In the genomic region with DNA sequence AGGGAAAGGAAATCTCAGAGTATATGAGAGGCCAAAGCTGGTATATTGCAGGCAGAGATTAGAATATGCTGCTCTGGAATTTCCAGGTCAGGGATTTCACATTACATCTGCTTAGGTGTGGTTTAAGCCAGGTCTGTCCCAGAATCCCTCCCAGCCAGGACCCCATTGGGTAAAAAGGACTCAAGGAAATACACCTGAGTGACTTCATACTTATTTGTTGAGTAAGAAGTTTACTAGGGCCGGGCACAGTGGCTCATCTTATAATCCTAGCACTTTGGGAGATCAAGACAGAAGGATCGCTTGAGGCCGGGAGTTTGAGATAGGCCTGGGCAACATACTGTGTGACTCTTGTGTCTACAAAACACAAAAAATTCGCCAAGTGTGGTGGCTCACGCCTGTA, we compare ENCODE assay signal across 17 cellular contexts. TPM values are rescaled to one million over a fixed set of nuclear protein-coding genes. Genes with fewer than 3 reads are reported as not detected.
A peak's percentile ranks its signal among the peaks of the same experiment; 100 is the strongest.
DNase-seq lines count a peak whose midpoint lies in the region; ATAC-seq and TF ChIP-seq lines count a peak whose summit lies in the region.
"Had no signal": no experiment of that assay in that cellular context is flagged by ENCODE, and none has a peak within 500 bp of the region (broad histone marks: within the 10 kb centered on the region; RNA-seq: fewer than 3 reads in every experiment).

No MANE protein-coding gene starts in this region.

- H3F3A ChIP-seq in neural cell (ENCODE audit: insufficient read depth, low read length, poor library complexity, severe bottlenecking) = no peaks in the 10 kb centered on the region
- no peaks in the 10 kb centered on the region for H3F3A ChIP-seq in smooth muscle cell (ENCODE audit: low read depth)

- intact Hi-C loops in Right ventricle myocardium inferior (cut with DNase I) (no loop called here), heart left ventricle (cut with DNase I) (loop anchor here in 1 of 10 donors (10.0 kb wide), 1 partner anchor 55 kb away; no protein-coding TSS in a partner anchor), testis (cut with DNase I; ENCODE audit: low total_unique reads) (no loop called here)

- ATAC-seq in Right ventricle myocardium inferior (no peak), heart left ventricle (no peak), HG02588 (IDR thresholded peaks at IDR 0.05; ENCODE audit: unreplicated experiment) (no peak)

- no peak overlapping the region for H3K4me2 ChIP-seq in neural cell (ENCODE audit: low read length)
- H3K4me2 ChIP-seq in smooth muscle cell = no peak overlapping the region
- H3K4me2 ChIP-seq: BLaER1 had no signal

- no peak overlapping the region for H3K4me3 ChIP-seq in heart left ventricle
- H3K4me3 ChIP-seq in endodermal cell (ENCODE audit: low read length) = no peak overlapping the region
- no peak overlapping the region for H3K4me3 ChIP-seq in neural cell (ENCODE audit: low read length)
- H3K4me3 ChIP-seq in smooth muscle cell = no peak overlapping the region
- H3K4me3 ChIP-seq in testis = no peak overlapping the region
- H3K4me3 ChIP-seq: BLaER1, HAP-1 had no signal

- H3K9ac ChIP-seq in endodermal cell (ENCODE audit: extremely low read depth, low read length, poor library complexity, severe bottlenecking) (no peak overlapping the region), neural cell (ENCODE audit: low read length) (no peak overlapping the region), smooth muscle cell (ENCODE audit: low read depth) (no peak overlapping the region)
- H3K9ac ChIP-seq: BLaER1 had no signal

- no peak for TF ChIP-seq CTCF in heart left ventricle (IDR thresholded peaks at IDR 0.05)
- TF ChIP-seq CTCF in endodermal cell (conservative IDR thresholded peaks at IDR 0.05) = no peak
- TF ChIP-seq CTCF in neural cell (IDR thresholded peaks at IDR 0.05; ENCODE audit: poor library complexity, severe bottlenecking) = no peak
- TF ChIP-seq CTCF in smooth muscle cell (IDR thresholded peaks at IDR 0.05; ENCODE audit: borderline replicate concordance, insufficient read depth, poor library complexity, severe bottlenecking) = no peak
- TF ChIP-seq CTCF in testis (IDR thresholded peaks at IDR 0.05) = no peak

- H3K9me3 ChIP-seq in heart left ventricle (no peaks in the 10 kb centered on the region), endodermal cell (ENCODE audit: control insufficient read depth, low read length) (no peaks in the 10 kb centered on the region), neural cell (ENCODE audit: low read length) (no peaks in the 10 kb centered on the region), smooth muscle cell (replicated peaks; ENCODE audit: low read depth) (no peaks in the 10 kb centered on the region), testis (no peaks in the 10 kb centered on the region)
- H3K9me3 ChIP-seq: BLaER1, Caco-2, HAP-1 had no signal

- peak; percentile 11 for DNase-seq in Right ventricle myocardium inferior (ENCODE audit: missing footprints)
- DNase-seq in heart left ventricle = no peak
- DNase-seq in endodermal cell = no peak
- DNase-seq in smooth muscle cell (lab: John Stamatoyannopoulos, UW; ENCODE audit: unreplicated experiment) = no peak
- no peak for DNase-seq in testis
- DNase-seq: 8988T; AML-193; Caco-2; CD8-positive, alpha-beta memory T cell; DND-41; GDM1; GOT3 had no signal

- H2AFZ ChIP-seq in neural cell (ENCODE audit: low read depth, low read length) (no peak overlapping the region), smooth muscle cell (ENCODE audit: low read depth) (no peak overlapping the region)

- TF ChIP-seq RAD21 in neural cell (conservative IDR thresholded peaks at IDR 0.05) = no peak

- H3K4me3 Mint-ChIP-seq in endodermal cell = no peak overlapping the region
- H3K4me3 Mint-ChIP-seq: CD8-positive, alpha-beta memory T cell had no signal

- H4K20me1 ChIP-seq in neural cell (ENCODE audit: insufficient read depth) (no peaks in the 10 kb centered on the region), smooth muscle cell (ENCODE audit: low read depth) (no peaks in the 10 kb centered on the region)
- H4K20me1 ChIP-seq: BLaER1 had no signal

- H3K27me3 ChIP-seq in heart left ventricle (peaks cover 0 to 8% (median 0%) of the 10 kb centered on the region in 9 donors), endodermal cell (ENCODE audit: control insufficient read depth, insufficient read depth, low read length, poor library complexity, severe bottlenecking) (no peaks in the 10 kb centered on the region), neural cell (ENCODE audit: insufficient read depth, low read depth, low read length) (no peaks in the 10 kb centered on the region), smooth muscle cell (ENCODE audit: low read depth) (no peaks in the 10 kb centered on the region), testis (no peaks in the 10 kb centered on the region)
- H3K27me3 ChIP-seq: BLaER1 had no signal

- H3K9me3 Mint-ChIP-seq in endodermal cell = no peaks in the 10 kb centered on the region
- H3K9me3 Mint-ChIP-seq: CD8-positive, alpha-beta memory T cell had no signal

- no peak for TF ChIP-seq EP300 in neural cell (conservative IDR thresholded peaks at IDR 0.05; ENCODE audit: poor library complexity, severe bottlenecking)

- 90 to 95% (median 93%) methylated on average over 5 of the region's 5 CpGs for WGBS in heart left ventricle, 4 donors
- 94 to 95% methylated on average over 4 to 5 of the region's 5 CpGs for WGBS in endodermal cell (ENCODE audit: insufficient coverage in 1 of 2, insufficient read length in 1 of 2), 2 experiments
- 87% methylated on average over 5 of the region's 5 CpGs for WGBS in smooth muscle cell (ENCODE audit: low lambda C conversion rate)
- 91 to 93% methylated on average over 5 of the region's 5 CpGs for WGBS in testis, 2 donors

- H3K4me1 ChIP-seq in heart left ventricle = peaks cover 0 to 7% (median 0%) of the 10 kb centered on the region in 12 donors
- H3K4me1 ChIP-seq in endodermal cell (ENCODE audit: control insufficient read depth, insufficient read depth, low read length) = peaks cover 7% of the 10 kb centered on the region
- peaks cover 14% of the 10 kb centered on the region for H3K4me1 ChIP-seq in smooth muscle cell (ENCODE audit: low read depth)
- H3K4me1 ChIP-seq in testis = no peaks in the 10 kb centered on the region
- H3K4me1 ChIP-seq: HAP-1 had no signal

- H3K27ac ChIP-seq in heart left ventricle (no peak overlapping the region), endodermal cell (ENCODE audit: low read depth, low read length) (peak overlapping the region; percentile 100), neural cell (ENCODE audit: low read length) (peak overlapping the region; percentile 72), smooth muscle cell (ENCODE audit: low read depth) (no peak overlapping the region), testis (no peak overlapping the region)
- H3K27ac ChIP-seq: BLaER1 had no signal

- no peaks in the 10 kb centered on the region for H3K79me2 ChIP-seq in neural cell (replicated peaks; ENCODE audit: insufficient read depth, low read length)
- no peaks in the 10 kb centered on the region for H3K79me2 ChIP-seq in smooth muscle cell (ENCODE audit: low read depth)

- no peaks in the 10 kb centered on the region for H3K27me3 Mint-ChIP-seq in endodermal cell (ENCODE audit: insufficient read depth)

- H3K9me2 ChIP-seq in neural cell (ENCODE audit: insufficient read depth, low read length) = no peaks in the 10 kb centered on the region

- TF ChIP-seq POLR2A in heart left ventricle (IDR thresholded peaks at IDR 0.05) (no peak), testis (IDR thresholded peaks at IDR 0.05) (no peak)

- H3K4me1 Mint-ChIP-seq in endodermal cell = peaks cover 13% of the 10 kb centered on the region
- H3K4me1 Mint-ChIP-seq: CD8-positive, alpha-beta memory T cell had no signal

- H3K36me3 ChIP-seq in heart left ventricle (no peaks in the 10 kb centered on the region), endodermal cell (ENCODE audit: control insufficient read depth, insufficient read depth, low read length) (no peaks in the 10 kb centered on the region), neural cell (ENCODE audit: insufficient read depth, low read length) (no peaks in the 10 kb centered on the region), smooth muscle cell (ENCODE audit: low read depth) (no peaks in the 10 kb centered on the region), testis (ENCODE audit: low read depth, missing control alignments) (no peaks in the 10 kb centered on the region)
- H3K36me3 ChIP-seq: BLaER1, HAP-1 had no signal

- no peaks in the 10 kb centered on the region for H3K36me3 Mint-ChIP-seq in endodermal cell (ENCODE audit: low read depth)

- no peak overlapping the region for H3K27ac Mint-ChIP-seq in endodermal cell
- H3K27ac Mint-ChIP-seq: CD8-positive, alpha-beta memory T cell had no signal

TF ChIP-seq in neural cell, 6 proteins besides CTCF, POLR2A, EP300 and RAD21 (continues in another document):
- no peak for TF ChIP-seq POLR2AphosphoS5 (IDR thresholded peaks at IDR 0.05)

RNA-seq across cellular contexts. Expression of gene PIPOX, which starts 7.2 kb away (rescaled TPM):
- total RNA-seq in Right ventricle myocardium inferior = 1.1 TPM
- total RNA-seq in heart left ventricle = 1 to 10 TPM in 4 of 9 donors, under 1 TPM in 4, not detected in 1; 0.26 to 5.2 (median 1.00) TPM
- polyA plus RNA-seq in heart left ventricle = under 1 TPM; 0.11 to 0.42 TPM
- 1 to 10 TPM; 1.8 to 5.9 TPM for total RNA-seq in endodermal cell
- 11.1 TPM for polyA plus RNA-seq in endodermal cell (2013, experiment 1 of 2)
- 13.9 TPM for polyA plus RNA-seq in endodermal cell (2013, experiment 2 of 2)
- 4.4 and 5.2 TPM in 2 replicates for polyA plus RNA-seq in neural cell
- 4.9 and 8.1 TPM in 2 replicates for polyA minus RNA-seq in neural cell
- 0.63 and 0.94 TPM in 2 replicates for total RNA-seq in smooth muscle cell
- 1.3 and 1.9 TPM in 2 replicates for polyA plus RNA-seq in smooth muscle cell
- total RNA-seq in testis = 1 to 10 TPM; 5.9 to 6.8 TPM
- polyA plus RNA-seq in testis (ENCODE audit: insufficient read depth, low read depth, low replicate concordance) = 3.9 TPM

RNA-seq across cellular contexts. Expression of gene SEZ6, which starts 44.3 kb away (rescaled TPM):
- total RNA-seq in Right ventricle myocardium inferior (not detected), heart left ventricle (under 1 TPM in 1 of 9 donors, not detected in 8; 0.25 TPM), endodermal cell (under 1 TPM in 1 of 2 donors, not detected in 1; 0.20 TPM), smooth muscle cell (not detected in 2 replicates), testis (1 to 10 TPM in 1 of 2 donors, under 1 TPM in 1; 0.79 to 2.1 TPM)
- polyA plus RNA-seq in heart left ventricle (not detected), neural cell (15.1 and 17.4 TPM in 2 replicates), smooth muscle cell (0.64 TPM in 1 of 2 replicates, not detected in the other), testis (ENCODE audit: insufficient read depth, low read depth, low replicate concordance) (0.53 TPM)
- polyA plus RNA-seq in endodermal cell (2013, experiment 1 of 2) = 18.6 TPM
- polyA plus RNA-seq in endodermal cell (2013, experiment 2 of 2) = 27.2 TPM
- 8.5 and 16.9 TPM in 2 replicates for polyA minus RNA-seq in neural cell
- total RNA-seq: Caco-2; CD8-positive, alpha-beta memory T cell; HT1080 had no signal

Comparison
In these comparisons a context has a peak if more than half of its experiments do, and no peak if none do; other contexts are left out.
1. H3K27ac ChIP-seq: peak in endodermal cell (single experiment) and neural cell (single experiment); none in heart left ventricle (0 of 12), smooth muscle cell (single experiment) and testis (0 of 2).